27 cellular contexts compared by ENCODE assay signal in the genomic region with DNA sequence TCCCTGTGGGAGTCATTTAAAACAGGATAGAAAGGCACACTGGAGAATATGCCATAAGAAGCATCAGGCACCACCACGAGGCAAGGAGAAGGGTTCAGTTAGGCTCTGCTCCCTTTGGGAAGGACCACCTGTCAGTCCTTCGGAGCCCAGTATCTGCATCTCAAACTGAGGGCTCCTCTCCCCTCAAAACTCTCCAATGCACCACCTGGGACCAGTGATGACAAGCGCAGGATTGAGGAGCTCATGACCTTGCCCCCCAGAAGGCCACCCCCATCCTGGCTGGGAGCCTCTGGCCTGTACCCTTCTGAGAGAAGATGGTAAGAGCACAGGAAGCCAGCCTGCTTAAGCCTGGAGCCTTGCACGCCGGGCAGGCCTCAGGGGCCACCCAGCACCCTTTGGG. TPM values are rescaled to one million over a fixed set of nuclear protein-coding genes. Genes with fewer than 3 reads are reported as not detected.
"Had no signal": no experiment of that assay in that cellular context is flagged by ENCODE, and none has a peak within 500 bp of the region (broad histone marks: within the 10 kb centered on the region; RNA-seq: fewer than 3 reads in every experiment).

No MANE protein-coding gene starts in this region.

- H3K9me3 ChIP-seq: stomach, suprapubic skin, testis, thoracic aorta, thyroid gland, tibial artery, tibial nerve, transverse colon, upper lobe of left lung, upper lobe of right lung, uterus had no signal

- H3K27ac ChIP-seq: stomach, suprapubic skin, testis, thoracic aorta, thyroid gland, tibial artery, tibial nerve, transverse colon, upper lobe of left lung, upper lobe of right lung, uterus had no signal

- H3K4me1 ChIP-seq: stomach, suprapubic skin, testis, thyroid gland, tibial artery, tibial nerve, transverse colon, upper lobe of left lung, upper lobe of right lung, uterus had no signal

- H3K9me3 Mint-ChIP-seq: type B pancreatic cell had no signal

- DNase-seq: stimulated activated CD4-positive, alpha-beta T cell treated with anti-CD3 and anti-CD28 coated beads, Interleukin-2, amount 100 ng/mL, for 48 hours; stimulated activated CD4-positive, alpha-beta T cell treated with anti-CD3 and anti-CD28 coated beads, Interleukin-4, amount 100 ng/mL, for 1 hour; stimulated activated CD4-positive, alpha-beta T cell treated with anti-CD3 and anti-CD28 coated beads, Interleukin-4, amount 100 ng/mL, for 24 hours; stimulated activated CD4-positive, alpha-beta T cell treated with anti-CD3 and anti-CD28 coated beads, Interleukin-4, amount 100 ng/mL, for 4 hours; stimulated activated CD8-positive, alpha-beta memory T cell treated with anti-CD3 and anti-CD28 coated beads, Interleukin-4, amount 100 ng/mL, for 48 hours; stimulated activated naive B cell treated with anti-CD40 and anti-IgM and Interleukin-4, amounts not matched to agents 10 μg/mL and 1 μg/mL and 100 μg/mL, for 72 hours; stimulated activated naive CD4-positive, alpha-beta T cell; stimulated activated naive CD4-positive, alpha-beta T cell treated with Interleukin-2 at 50 U/mL for 16 hours; stimulated activated naive CD8-positive, alpha-beta T cell treated with anti-CD3 and anti-CD28 coated beads, Interleukin-15, amount 100 ng/mL, for 72 hours; stimulated activated naive CD8-positive, alpha-beta T cell treated with anti-CD3 and anti-CD28 coated beads, Interleukin-15, Interleukin-2, amounts not matched to agents 100 U/mL and 50 U/mL, for 24 hours; stomach; substantia nigra; testis; thyroid gland; tibial artery; transverse colon; trophoblast cell; upper lobe of right lung; uterus had no signal

- H3K27ac Mint-ChIP-seq: stimulated activated effector memory CD8-positive, alpha-beta T cell treated with anti-CD3 and anti-CD28 coated beads, Interleukin-12 subunit alpha, Interleukin-12 subunit beta, amount 100 ng/mL, for 72 hours; stimulated activated memory B cell treated with anti-CD40 and anti-IgM and Interleukin-4, amounts not matched to agents 10 μg/mL and 1 μg/mL and 100 μg/mL, for 72 hours; stimulated activated naive B cell treated with anti-CD40 and anti-IgM and Interleukin-4, amounts not matched to agents 10 μg/mL and 1 μg/mL and 100 μg/mL, for 72 hours; stimulated activated naive CD8-positive, alpha-beta T cell treated with anti-CD3 and anti-CD28 coated beads, Interleukin-15, amount 100 ng/mL, for 72 hours; stimulated activated naive CD8-positive, alpha-beta T cell treated with anti-CD3 and anti-CD28 coated beads, Interleukin-15, Interleukin-2, amounts not matched to agents 100 ng/mL and 50 ng/mL, for 24 hours; type B pancreatic cell had no signal

- H3K36me3 Mint-ChIP-seq: stimulated activated effector memory CD8-positive, alpha-beta T cell treated with anti-CD3 and anti-CD28 coated beads, Interleukin-12 subunit alpha, Interleukin-12 subunit beta, amount 100 ng/mL, for 72 hours; stimulated activated memory B cell treated with anti-CD40 and anti-IgM and Interleukin-4, amounts not matched to agents 10 μg/mL and 1 μg/mL and 100 μg/mL, for 72 hours; stimulated activated naive B cell treated with anti-CD40 and anti-IgM and Interleukin-4, amounts not matched to agents 10 μg/mL and 1 μg/mL and 100 μg/mL, for 72 hours; type B pancreatic cell had no signal

- ATAC-seq: stimulated activated effector memory CD8-positive, alpha-beta T cell treated with anti-CD3 and anti-CD28 coated beads, Interleukin-12 subunit alpha, Interleukin-12 subunit beta, amount 100 ng/mL, for 72 hours; stimulated activated memory B cell treated with anti-CD40 and anti-IgM and Interleukin-4, amounts not matched to agents 10 μg/mL and 1 μg/mL and 100 μg/mL, for 72 hours; stimulated activated naive B cell treated with anti-CD40 and anti-IgM and Interleukin-4, amounts not matched to agents 10 μg/mL and 1 μg/mL and 100 μg/mL, for 72 hours; stimulated activated naive CD8-positive, alpha-beta T cell treated with anti-CD3 and anti-CD28 coated beads, Interleukin-15, amount 100 ng/mL, for 72 hours; stimulated activated naive CD8-positive, alpha-beta T cell treated with anti-CD3 and anti-CD28 coated beads, Interleukin-15, Interleukin-2, amounts not matched to agents 100 U/mL and 50 U/mL, for 24 hours; upper lobe of right lung had no signal

- H3K4me1 Mint-ChIP-seq: stimulated activated effector memory CD8-positive, alpha-beta T cell treated with anti-CD3 and anti-CD28 coated beads, Interleukin-12 subunit alpha, Interleukin-12 subunit beta, amount 100 ng/mL, for 72 hours; stimulated activated memory B cell treated with anti-CD40 and anti-IgM and Interleukin-4, amounts not matched to agents 10 μg/mL and 1 μg/mL and 100 μg/mL, for 72 hours; stimulated activated naive B cell treated with anti-CD40 and anti-IgM and Interleukin-4, amounts not matched to agents 10 μg/mL and 1 μg/mL and 100 μg/mL, for 72 hours; stimulated activated naive CD8-positive, alpha-beta T cell treated with anti-CD3 and anti-CD28 coated beads, Interleukin-15, amount 100 ng/mL, for 72 hours had no signal

- H3K36me3 ChIP-seq: stomach, suprapubic skin, thoracic aorta, thyroid gland, tibial artery, tibial nerve, transverse colon, upper lobe of left lung, upper lobe of right lung, uterus had no signal

- H3K27me3 Mint-ChIP-seq: stimulated activated memory B cell treated with anti-CD40 and anti-IgM and Interleukin-4, amounts not matched to agents 10 μg/mL and 1 μg/mL and 100 μg/mL, for 72 hours; stimulated activated naive B cell treated with anti-CD40 and anti-IgM and Interleukin-4, amounts not matched to agents 10 μg/mL and 1 μg/mL and 100 μg/mL, for 72 hours; stimulated activated naive CD8-positive, alpha-beta T cell treated with anti-CD3 and anti-CD28 coated beads, Interleukin-15, Interleukin-2, amounts not matched to agents 100 ng/mL and 50 ng/mL, for 24 hours had no signal

- H3K4me3 ChIP-seq: stomach, suprapubic skin, testis, thoracic aorta, thyroid gland, tibial artery, tibial nerve, transverse colon, upper lobe of left lung, upper lobe of right lung, uterus had no signal

- H3K27me3 ChIP-seq: stomach, suprapubic skin, testis, thyroid gland, tibial artery, tibial nerve, transverse colon, upper lobe of left lung, upper lobe of right lung, uterus had no signal

- H3K4me3 Mint-ChIP-seq: stimulated activated effector memory CD8-positive, alpha-beta T cell treated with anti-CD3 and anti-CD28 coated beads, Interleukin-12 subunit alpha, Interleukin-12 subunit beta, amount 100 ng/mL, for 72 hours; stimulated activated memory B cell treated with anti-CD40 and anti-IgM and Interleukin-4, amounts not matched to agents 10 μg/mL and 1 μg/mL and 100 μg/mL, for 72 hours; stimulated activated naive B cell treated with anti-CD40 and anti-IgM and Interleukin-4, amounts not matched to agents 10 μg/mL and 1 μg/mL and 100 μg/mL, for 72 hours; stimulated activated naive CD8-positive, alpha-beta T cell treated with anti-CD3 and anti-CD28 coated beads, Interleukin-15, amount 100 ng/mL, for 72 hours; stimulated activated naive CD8-positive, alpha-beta T cell treated with anti-CD3 and anti-CD28 coated beads, Interleukin-15, Interleukin-2, amounts not matched to agents 100 ng/mL and 50 ng/mL, for 24 hours; type B pancreatic cell had no signal

RNA-seq across cellular contexts. Expression of a gene that starts 39.4 kb away (rescaled TPM):
- total RNA-seq: thoracic aorta, transverse colon, upper lobe of right lung had no signal
